22 cellular contexts compared by ENCODE assay signal in the genomic region with DNA sequence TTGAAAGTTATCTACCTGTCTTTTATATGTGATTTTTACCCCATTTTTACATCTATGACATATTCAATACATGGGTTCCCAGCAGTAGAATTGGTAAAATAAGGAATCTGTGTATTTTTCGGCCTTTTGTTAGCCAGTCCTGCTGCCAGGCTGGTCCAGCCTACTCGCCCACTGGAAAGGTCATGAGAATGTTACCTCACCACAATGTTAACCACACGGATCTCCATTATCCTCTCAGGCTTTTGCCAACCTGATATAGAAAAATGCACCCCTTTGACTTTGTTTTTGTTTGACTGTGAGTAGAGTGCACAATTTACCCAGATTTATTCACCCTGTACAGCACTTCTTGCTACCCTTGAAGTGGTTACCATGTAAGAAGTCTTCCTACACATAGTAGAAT.
DNase-seq lines count a peak whose midpoint lies in the region; TF ChIP-seq lines count a peak whose summit lies in the region.
"Had no signal": no experiment of that assay in that cellular context is flagged by ENCODE, and none has a peak within 500 bp of the region (broad histone marks: within the 10 kb centered on the region; RNA-seq: fewer than 3 reads in every experiment).

No MANE protein-coding gene starts in this region.

- TF ChIP-seq CTCF in VCaP (conservative IDR thresholded peaks at IDR 0.05) (no peak), foreskin fibroblast (IDR thresholded peaks at IDR 0.05; ENCODE audit: low read depth, low read length) (no peak), testis (IDR thresholded peaks at IDR 0.05) (no peak)

- no peak overlapping the region for H3K4me3 ChIP-seq in foreskin fibroblast (ENCODE audit: low read depth in 1 of 2, low read length in 2 of 2)
- no peak overlapping the region for H3K4me3 ChIP-seq in testis
- H3K4me3 ChIP-seq: A549, BLaER1 had no signal

- no peaks in the 10 kb centered on the region for H3K4me1 ChIP-seq in testis
- H3K4me1 ChIP-seq: A549, BLaER1 had no signal

- DNase-seq in Daoy (ENCODE audit: low read depth) (peak; percentile 20), M059J (ENCODE audit: low read depth) (peak; percentile 21), astrocyte of the hippocampus (ENCODE audit: low read depth, low spot score) (peak; percentile 75), foreskin fibroblast (no peak), testis (no peak), glomerular visceral epithelial cell (ENCODE audit: extremely low spot score) (no peak)
- DNase-seq: AML-193; C1 segment of cervical spinal cord; CD4-positive, alpha-beta memory T cell; CD4-positive, CD25-positive, alpha-beta regulatory T cell; CD8-positive, alpha-beta memory T cell; COR-L47; DMS 273 treated with DMSO at 0.1 percent for 48 hours; DMS153; DMS53; DMS79; DND-41; GF-D8 had no signal

- peak overlapping the region; percentile 85; the same call in 1 of the 2 replicates for H3K27ac ChIP-seq in VCaP
- H3K27ac ChIP-seq in testis = no peak overlapping the region
- H3K27ac ChIP-seq: 22Rv1, A549, BLaER1 had no signal

- no peaks in the 10 kb centered on the region for H3K36me3 ChIP-seq in testis (ENCODE audit: low read depth, missing control alignments)
- H3K36me3 ChIP-seq: BLaER1 had no signal

- intact Hi-C loops in testis (cut with DNase I; ENCODE audit: low total_unique reads) = no loop called here

- H3K27me3 ChIP-seq in testis = no peaks in the 10 kb centered on the region
- H3K27me3 ChIP-seq: BLaER1 had no signal

- WGBS in testis, 2 donors = 83 to 88% methylated on average over 3 of the region's 3 CpGs

- H3K9me3 ChIP-seq in testis = no peaks in the 10 kb centered on the region
- H3K9me3 ChIP-seq: BLaER1 had no signal

- no peak for TF ChIP-seq POLR2A in testis (IDR thresholded peaks at IDR 0.05)

Comparison
In these comparisons a context has a peak if more than half of its experiments do, and no peak if none do; other contexts are left out.
1. DNase-seq: peak in Daoy (single experiment), M059J (single experiment) and astrocyte of the hippocampus (single experiment); none in foreskin fibroblast (0 of 2), testis (single experiment) and glomerular visceral epithelial cell (single experiment).